Comparison of ENCODE assay signal across 8 cellular contexts in the genomic region with DNA sequence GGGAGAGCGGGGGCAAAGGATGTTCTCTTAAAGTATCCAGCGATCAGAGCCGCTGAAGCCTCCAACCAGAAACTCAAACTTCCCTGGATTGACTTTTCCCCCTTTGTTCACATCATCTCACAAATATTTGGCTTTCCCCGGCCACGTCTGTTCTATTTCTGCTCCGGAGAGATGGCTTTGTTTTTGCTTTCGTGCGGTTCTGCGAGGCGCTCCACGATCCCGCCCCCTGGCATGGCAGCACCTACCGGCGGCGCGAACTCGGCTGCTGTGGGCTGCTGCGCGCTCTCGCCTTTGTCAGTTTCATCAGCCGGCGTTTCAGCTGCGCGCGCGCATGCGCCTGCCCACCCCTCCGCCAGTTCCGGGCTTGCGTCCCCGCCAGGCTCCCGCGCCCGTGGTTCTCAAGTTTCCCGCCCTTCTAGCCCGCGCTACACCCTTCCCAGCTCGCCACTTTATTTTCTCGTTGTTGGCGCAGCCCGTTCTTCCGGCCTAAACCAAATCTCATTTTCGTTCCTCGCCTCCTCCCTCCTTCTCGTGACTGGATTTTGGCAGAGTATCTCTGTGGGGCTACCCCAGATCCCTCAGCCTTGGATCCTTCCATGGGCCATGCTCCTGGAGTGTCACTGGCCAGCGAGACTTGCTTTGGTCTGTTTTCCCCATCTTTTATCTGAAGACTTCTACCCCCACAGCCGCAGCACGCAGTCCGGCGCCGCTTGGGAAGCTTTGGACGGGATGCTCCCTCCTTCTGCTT.
A peak's percentile ranks its signal among the peaks of the same experiment; 100 is the strongest.
DNase-seq lines count a peak whose midpoint lies in the region; ATAC-seq, FAIRE-seq and TF ChIP-seq lines count a peak whose summit lies in the region.

No MANE protein-coding gene starts in this region.

- no peaks in the 10 kb centered on the region for H3K9me2 ChIP-seq in Loucy (replicated peaks; ENCODE audit: low read depth, low read length)

- peak overlapping the region; percentile 85 for H3K4me3 Mint-ChIP-seq in activated naive CD4-positive, alpha-beta T cell treated with anti-CD3 and anti-CD28 coated beads, Interleukin-2, amount 10 ng/mL, durations not matched to agents 7 days and 5 days

- H3K27ac Mint-ChIP-seq in activated naive CD4-positive, alpha-beta T cell treated with anti-CD3 and anti-CD28 coated beads, Interleukin-2, amount 10 ng/mL, durations not matched to agents 7 days and 5 days: peak overlapping the region; percentile 94

- H3K36me3 Mint-ChIP-seq in activated naive CD4-positive, alpha-beta T cell treated with anti-CD3 and anti-CD28 coated beads, Interleukin-2, amount 10 ng/mL, durations not matched to agents 7 days and 5 days: peaks cover 3% of the 10 kb centered on the region

- H3F3A ChIP-seq in Loucy (ENCODE audit: low read depth): peaks cover 4% of the 10 kb centered on the region; the same call in 1 of the 2 replicates

- CTCF ChIA-PET in activated naive CD4-positive, alpha-beta T cell treated with anti-CD3 and anti-CD28 coated beads, Interleukin-2, amount 10 ng/mL, durations not matched to agents 7 days and 5 days (lab: Charles Lee): interaction anchor here (0.8 to 2.3 kb wide), 4 partner anchors 9 to 154 kb away, joined by 3 to 5 read pairs (median 4); no protein-coding TSS in a partner anchor

- H3K9me3 ChIP-seq in Loucy (ENCODE audit: insufficient read depth, low read depth, low read length) (no peaks in the 10 kb centered on the region), SJCRH30 (replicated peaks) (no peaks in the 10 kb centered on the region; the same call in 1 of the 2 replicates), osteoblast (ENCODE audit: low read depth, low read length) (no peaks in the 10 kb centered on the region), thoracic aorta (no peaks in the 10 kb centered on the region)

- H3K4me2 ChIP-seq in Loucy (ENCODE audit: low read depth, low read length, poor library complexity, severe bottlenecking): peak overlapping the region; percentile 73
- peak overlapping the region; percentile 95 for H3K4me2 ChIP-seq in osteoblast (ENCODE audit: insufficient read depth, low read length)

- peak; percentile 79 for FAIRE-seq in H54 (lab: Jason Lieb, UNC)

- H3K4me1 ChIP-seq in Loucy (ENCODE audit: insufficient read depth, low read length, poor library complexity, severe bottlenecking) (peaks cover 51% of the 10 kb centered on the region), SJCRH30 (peaks cover 3% of the 10 kb centered on the region), osteoblast (ENCODE audit: insufficient read depth, low read length) (peaks cover 3% of the 10 kb centered on the region), thoracic aorta (ENCODE audit: control insufficient read depth in 1 of 2, low read depth in 2 of 2) (peaks cover 2 to 13% of the 10 kb centered on the region in 2 donors)

- TF ChIP-seq CTCF in Loucy (conservative IDR thresholded peaks at IDR 0.05; ENCODE audit: low read length) (no peak), osteoblast (IDR thresholded peaks at IDR 0.05; ENCODE audit: extremely low read depth, low read depth, low read length) (no peak), thoracic aorta (IDR thresholded peaks at IDR 0.05) (no peak)

- DNase-seq in GDM1 (lab: John Stamatoyannopoulos, UW) (peak; percentile 70), H54 (ENCODE audit: insufficient read length, low spot score) (peak; percentile 86), SJCRH30 (peak; percentile 87), glomerular visceral epithelial cell (ENCODE audit: extremely low spot score) (peak; percentile 80), osteoblast (ENCODE audit: insufficient read length, low spot score, missing footprints) (peak; percentile 97), thoracic aorta (ENCODE audit: low spot score) (peak; percentile 52)
- DNase-seq in activated naive CD4-positive, alpha-beta T cell treated with anti-CD3 and anti-CD28 coated beads, Interleukin-2, amount 10 ng/mL, durations not matched to agents 7 days and 5 days: peak; percentile 92

- H3K9me3 Mint-ChIP-seq in activated naive CD4-positive, alpha-beta T cell treated with anti-CD3 and anti-CD28 coated beads, Interleukin-2, amount 10 ng/mL, durations not matched to agents 7 days and 5 days: no peaks in the 10 kb centered on the region

- H4K20me1 ChIP-seq in Loucy (ENCODE audit: insufficient read depth, low read length, poor library complexity, severe bottlenecking) (no peaks in the 10 kb centered on the region), osteoblast (ENCODE audit: insufficient read depth, low read length) (no peaks in the 10 kb centered on the region)

- no peaks in the 10 kb centered on the region for H3K36me3 ChIP-seq in Loucy (ENCODE audit: insufficient read depth, low read length)
- no peaks in the 10 kb centered on the region for H3K36me3 ChIP-seq in SJCRH30
- H3K36me3 ChIP-seq in osteoblast (ENCODE audit: insufficient read depth, low read length): no peaks in the 10 kb centered on the region
- H3K36me3 ChIP-seq in thoracic aorta: no peaks in the 10 kb centered on the region

- peak overlapping the region; percentile 48 for H3K27ac ChIP-seq in SJCRH30
- H3K27ac ChIP-seq in osteoblast (ENCODE audit: low read depth, low read length): peak overlapping the region; percentile 80
- peak overlapping the region; percentile 93 to 95 for H3K27ac ChIP-seq in thoracic aorta

- H3K9ac ChIP-seq in Loucy (ENCODE audit: low read depth, low read length, poor library complexity, severe bottlenecking): peak overlapping the region; percentile 100

- H3K27me3 ChIP-seq in Loucy (ENCODE audit: insufficient read depth, low read length, poor library complexity, severe bottlenecking): no peaks in the 10 kb centered on the region
- no peaks in the 10 kb centered on the region; the same call in 1 of the 2 replicates for H3K27me3 ChIP-seq in SJCRH30
- H3K27me3 ChIP-seq in osteoblast (ENCODE audit: insufficient read depth, low read length): no peaks in the 10 kb centered on the region
- H3K27me3 ChIP-seq in thoracic aorta (replicated peaks; ENCODE audit: insufficient read depth): no peaks in the 10 kb centered on the region

- H3K4me1 Mint-ChIP-seq in activated naive CD4-positive, alpha-beta T cell treated with anti-CD3 and anti-CD28 coated beads, Interleukin-2, amount 10 ng/mL, durations not matched to agents 7 days and 5 days: peaks cover 23% of the 10 kb centered on the region

- H3K27me3 Mint-ChIP-seq in activated naive CD4-positive, alpha-beta T cell treated with anti-CD3 and anti-CD28 coated beads, Interleukin-2, amount 10 ng/mL, durations not matched to agents 7 days and 5 days: peaks cover 9% of the 10 kb centered on the region

- H3K4me3 ChIP-seq in Loucy (ENCODE audit: low read length, poor library complexity, severe bottlenecking): peak overlapping the region; percentile 99
- peak overlapping the region; percentile 62 for H3K4me3 ChIP-seq in SJCRH30
- H3K4me3 ChIP-seq in osteoblast (ENCODE audit: insufficient read depth, low read length): peak overlapping the region; percentile 80
- H3K4me3 ChIP-seq in thoracic aorta: peak overlapping the region; percentile 82

- ATAC-seq in thoracic aorta (ENCODE audit: insufficient number of reproducible peaks, low FRiP score, low read depth): peak; percentile 60

- H3K79me2 ChIP-seq in Loucy (ENCODE audit: insufficient read depth, low read length) (no peaks in the 10 kb centered on the region), osteoblast (ENCODE audit: insufficient read depth, low read length) (no peaks in the 10 kb centered on the region)

- peak overlapping the region; percentile 48 for H2AFZ ChIP-seq in Loucy (ENCODE audit: low read length)
- peak overlapping the region; percentile 92 for H2AFZ ChIP-seq in osteoblast (ENCODE audit: low read length)

- TF ChIP-seq POLR2A in H54 (IDR thresholded peaks at IDR 0.05; ENCODE audit: low read depth, low read length): peak; percentile 37; the same call in 1 of the 2 replicates

Comparison
In these comparisons a context has a peak if more than half of its experiments do, and no peak if none do; other contexts are left out.
1. Peak in every context shown above with its lines: DNase-seq, ATAC-seq, H3K4me3 ChIP-seq and H3K27ac ChIP-seq.